2 cellular contexts compared by ENCODE assay signal in genomic region chr6:30966154-30966553, GRCh38.
TF ChIP-seq lines count a peak whose summit lies in the region.

No MANE protein-coding gene starts in this region.

TF ChIP-seq in GM12891, 5 proteins besides CTCF, POLR2A, EP300 and RAD21:
- TF ChIP-seq POLR2AphosphoS5 (IDR thresholded peaks at IDR 0.05; ENCODE audit: low read depth, low read length): no peak
- no peak for TF ChIP-seq TAF1 (IDR thresholded peaks at IDR 0.05; ENCODE audit: low read depth, low read length)
- no peak for TF ChIP-seq POU2F2 (IDR thresholded peaks at IDR 0.05; ENCODE audit: low read depth, low read length)
- TF ChIP-seq PAX5 (IDR thresholded peaks at IDR 0.05; ENCODE audit: insufficient read depth, low read length, severe bottlenecking): no peak
- no peak for TF ChIP-seq SPI1 (IDR thresholded peaks at IDR 0.05; ENCODE audit: low read depth, low read length)

TF ChIP-seq in H1, 55 proteins besides CTCF, POLR2A, EP300 and RAD21:
- TF ChIP-seq KDM1A (IDR thresholded peaks at IDR 0.05; ENCODE audit: borderline replicate concordance, low read length) (no peak), EGR1 (IDR thresholded peaks at IDR 0.05; ENCODE audit: borderline replicate concordance, low read depth, low read length) (no peak), JUN (IDR thresholded peaks at IDR 0.05; ENCODE audit: low read depth, low read length) (no peak), USF2 (IDR thresholded peaks at IDR 0.05; ENCODE audit: low read length) (no peak), MAFK (IDR thresholded peaks at IDR 0.05; ENCODE audit: low read depth, low read length) (no peak), KDM5A (IDR thresholded peaks at IDR 0.05; ENCODE audit: low read length) (no peak)
- TF ChIP-seq, protein P1, sequence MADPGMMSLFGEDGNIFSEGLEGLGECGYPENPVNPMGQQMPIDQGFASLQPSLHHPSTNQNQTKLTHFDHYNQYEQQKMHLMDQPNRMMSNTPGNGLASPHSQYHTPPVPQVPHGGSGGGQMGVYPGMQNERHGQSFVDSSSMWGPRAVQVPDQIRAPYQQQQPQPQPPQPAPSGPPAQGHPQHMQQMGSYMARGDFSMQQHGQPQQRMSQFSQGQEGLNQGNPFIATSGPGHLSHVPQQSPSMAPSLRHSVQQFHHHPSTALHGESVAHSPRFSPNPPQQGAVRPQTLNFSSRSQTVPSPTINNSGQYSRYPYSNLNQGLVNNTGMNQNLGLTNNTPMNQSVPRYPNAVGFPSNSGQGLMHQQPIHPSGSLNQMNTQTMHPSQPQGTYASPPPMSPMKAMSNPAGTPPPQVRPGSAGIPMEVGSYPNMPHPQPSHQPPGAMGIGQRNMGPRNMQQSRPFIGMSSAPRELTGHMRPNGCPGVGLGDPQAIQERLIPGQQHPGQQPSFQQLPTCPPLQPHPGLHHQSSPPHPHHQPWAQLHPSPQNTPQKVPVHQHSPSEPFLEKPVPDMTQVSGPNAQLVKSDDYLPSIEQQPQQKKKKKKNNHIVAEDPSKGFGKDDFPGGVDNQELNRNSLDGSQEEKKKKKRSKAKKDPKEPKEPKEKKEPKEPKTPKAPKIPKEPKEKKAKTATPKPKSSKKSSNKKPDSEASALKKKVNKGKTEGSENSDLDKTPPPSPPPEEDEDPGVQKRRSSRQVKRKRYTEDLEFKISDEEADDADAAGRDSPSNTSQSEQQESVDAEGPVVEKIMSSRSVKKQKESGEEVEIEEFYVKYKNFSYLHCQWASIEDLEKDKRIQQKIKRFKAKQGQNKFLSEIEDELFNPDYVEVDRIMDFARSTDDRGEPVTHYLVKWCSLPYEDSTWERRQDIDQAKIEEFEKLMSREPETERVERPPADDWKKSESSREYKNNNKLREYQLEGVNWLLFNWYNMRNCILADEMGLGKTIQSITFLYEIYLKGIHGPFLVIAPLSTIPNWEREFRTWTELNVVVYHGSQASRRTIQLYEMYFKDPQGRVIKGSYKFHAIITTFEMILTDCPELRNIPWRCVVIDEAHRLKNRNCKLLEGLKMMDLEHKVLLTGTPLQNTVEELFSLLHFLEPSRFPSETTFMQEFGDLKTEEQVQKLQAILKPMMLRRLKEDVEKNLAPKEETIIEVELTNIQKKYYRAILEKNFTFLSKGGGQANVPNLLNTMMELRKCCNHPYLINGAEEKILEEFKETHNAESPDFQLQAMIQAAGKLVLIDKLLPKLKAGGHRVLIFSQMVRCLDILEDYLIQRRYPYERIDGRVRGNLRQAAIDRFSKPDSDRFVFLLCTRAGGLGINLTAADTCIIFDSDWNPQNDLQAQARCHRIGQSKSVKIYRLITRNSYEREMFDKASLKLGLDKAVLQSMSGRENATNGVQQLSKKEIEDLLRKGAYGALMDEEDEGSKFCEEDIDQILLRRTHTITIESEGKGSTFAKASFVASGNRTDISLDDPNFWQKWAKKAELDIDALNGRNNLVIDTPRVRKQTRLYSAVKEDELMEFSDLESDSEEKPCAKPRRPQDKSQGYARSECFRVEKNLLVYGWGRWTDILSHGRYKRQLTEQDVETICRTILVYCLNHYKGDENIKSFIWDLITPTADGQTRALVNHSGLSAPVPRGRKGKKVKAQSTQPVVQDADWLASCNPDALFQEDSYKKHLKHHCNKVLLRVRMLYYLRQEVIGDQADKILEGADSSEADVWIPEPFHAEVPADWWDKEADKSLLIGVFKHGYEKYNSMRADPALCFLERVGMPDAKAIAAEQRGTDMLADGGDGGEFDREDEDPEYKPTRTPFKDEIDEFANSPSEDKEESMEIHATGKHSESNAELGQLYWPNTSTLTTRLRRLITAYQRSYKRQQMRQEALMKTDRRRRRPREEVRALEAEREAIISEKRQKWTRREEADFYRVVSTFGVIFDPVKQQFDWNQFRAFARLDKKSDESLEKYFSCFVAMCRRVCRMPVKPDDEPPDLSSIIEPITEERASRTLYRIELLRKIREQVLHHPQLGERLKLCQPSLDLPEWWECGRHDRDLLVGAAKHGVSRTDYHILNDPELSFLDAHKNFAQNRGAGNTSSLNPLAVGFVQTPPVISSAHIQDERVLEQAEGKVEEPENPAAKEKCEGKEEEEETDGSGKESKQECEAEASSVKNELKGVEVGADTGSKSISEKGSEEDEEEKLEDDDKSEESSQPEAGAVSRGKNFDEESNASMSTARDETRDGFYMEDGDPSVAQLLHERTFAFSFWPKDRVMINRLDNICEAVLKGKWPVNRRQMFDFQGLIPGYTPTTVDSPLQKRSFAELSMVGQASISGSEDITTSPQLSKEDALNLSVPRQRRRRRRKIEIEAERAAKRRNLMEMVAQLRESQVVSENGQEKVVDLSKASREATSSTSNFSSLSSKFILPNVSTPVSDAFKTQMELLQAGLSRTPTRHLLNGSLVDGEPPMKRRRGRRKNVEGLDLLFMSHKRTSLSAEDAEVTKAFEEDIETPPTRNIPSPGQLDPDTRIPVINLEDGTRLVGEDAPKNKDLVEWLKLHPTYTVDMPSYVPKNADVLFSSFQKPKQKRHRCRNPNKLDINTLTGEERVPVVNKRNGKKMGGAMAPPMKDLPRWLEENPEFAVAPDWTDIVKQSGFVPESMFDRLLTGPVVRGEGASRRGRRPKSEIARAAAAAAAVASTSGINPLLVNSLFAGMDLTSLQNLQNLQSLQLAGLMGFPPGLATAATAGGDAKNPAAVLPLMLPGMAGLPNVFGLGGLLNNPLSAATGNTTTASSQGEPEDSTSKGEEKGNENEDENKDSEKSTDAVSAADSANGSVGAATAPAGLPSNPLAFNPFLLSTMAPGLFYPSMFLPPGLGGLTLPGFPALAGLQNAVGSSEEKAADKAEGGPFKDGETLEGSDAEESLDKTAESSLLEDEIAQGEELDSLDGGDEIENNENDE (IDR thresholded peaks at IDR 0.05; ENCODE audit: insufficient replicate concordance, low read length): no peak
